ENCODE assay signal across 18 cellular contexts in the genomic region with DNA sequence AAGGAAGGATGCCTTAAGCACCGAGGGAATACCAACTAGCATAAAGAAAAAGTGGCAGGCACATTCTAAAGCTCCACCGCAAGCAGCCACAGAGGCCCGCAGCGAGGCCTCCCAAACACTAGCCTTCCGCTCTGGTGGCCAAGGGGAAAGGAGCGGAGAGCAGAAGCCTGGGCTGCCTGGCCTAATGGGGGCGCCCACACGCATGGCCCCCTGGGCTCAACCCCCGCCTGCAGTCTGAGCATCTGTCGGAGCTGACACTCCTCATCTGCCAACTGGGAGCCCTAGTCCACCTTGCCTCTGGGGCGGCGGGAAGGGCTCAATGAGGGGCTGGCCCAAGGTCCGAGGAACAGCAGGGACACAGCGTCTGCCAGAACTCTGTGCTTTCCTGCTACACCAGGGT. TPM values are rescaled to one million over a fixed set of nuclear protein-coding genes. Genes with fewer than 3 reads are reported as not detected.
"Had no signal": no experiment of that assay in that cellular context is flagged by ENCODE, and none has a peak within 500 bp of the region (broad histone marks: within the 10 kb centered on the region; RNA-seq: fewer than 3 reads in every experiment).

No MANE protein-coding gene starts in this region.

- H3K36me3 ChIP-seq: colonic mucosa, esophagus squamous epithelium, thoracic aorta had no signal

- H3K4me3 ChIP-seq: colonic mucosa, esophagus squamous epithelium, thoracic aorta had no signal

- H3K4me3 Mint-ChIP-seq: activated naive CD8-positive, alpha-beta T cell treated with anti-CD3 and anti-CD28 coated beads for 36 hours; activated T-helper 1 cell treated with anti-CD3 and anti-CD28 coated beads, Interleukin-12 subunit alpha, Interleukin-12 subunit beta, Interleukin-2, Interleukin-4 antibody, amounts not matched to agents 30 ng/mL and 10 ng/mL and 1 ng/mL, durations not matched to agents 14 hours and 24 hours and 36 hours; brain; immature natural killer cell; stimulated activated effector memory CD8-positive, alpha-beta T cell treated with anti-CD3 and anti-CD28 coated beads, Interleukin-12 subunit alpha, Interleukin-12 subunit beta, amount 100 ng/mL, for 72 hours; T-helper 17 cell had no signal

- H3K27ac Mint-ChIP-seq: activated naive CD8-positive, alpha-beta T cell treated with anti-CD3 and anti-CD28 coated beads for 36 hours; activated T-helper 1 cell treated with anti-CD3 and anti-CD28 coated beads, Interleukin-12 subunit alpha, Interleukin-12 subunit beta, Interleukin-2, Interleukin-4 antibody, amounts not matched to agents 30 ng/mL and 10 ng/mL and 1 ng/mL, durations not matched to agents 14 hours and 24 hours and 36 hours; immature natural killer cell; stimulated activated effector memory CD8-positive, alpha-beta T cell treated with anti-CD3 and anti-CD28 coated beads, Interleukin-12 subunit alpha, Interleukin-12 subunit beta, amount 100 ng/mL, for 72 hours; T-helper 17 cell had no signal

- H3K9me3 ChIP-seq: colonic mucosa, esophagus squamous epithelium, thoracic aorta had no signal

- H3K27me3 ChIP-seq: colonic mucosa had no signal

- H3K4me1 ChIP-seq: colonic mucosa, esophagus squamous epithelium, parathyroid adenoma had no signal

- H3K9me3 Mint-ChIP-seq: activated naive CD8-positive, alpha-beta T cell treated with anti-CD3 and anti-CD28 coated beads for 36 hours; activated T-helper 1 cell treated with anti-CD3 and anti-CD28 coated beads, Interleukin-12 subunit alpha, Interleukin-12 subunit beta, Interleukin-2, Interleukin-4 antibody, amounts not matched to agents 30 ng/mL and 10 ng/mL and 1 ng/mL, durations not matched to agents 14 hours and 24 hours and 36 hours; immature natural killer cell; stimulated activated effector memory CD8-positive, alpha-beta T cell treated with anti-CD3 and anti-CD28 coated beads, Interleukin-12 subunit alpha, Interleukin-12 subunit beta, amount 100 ng/mL, for 72 hours had no signal

- H3K36me3 Mint-ChIP-seq: activated naive CD8-positive, alpha-beta T cell treated with anti-CD3 and anti-CD28 coated beads for 36 hours; brain; immature natural killer cell; stimulated activated effector memory CD8-positive, alpha-beta T cell treated with anti-CD3 and anti-CD28 coated beads, Interleukin-12 subunit alpha, Interleukin-12 subunit beta, amount 100 ng/mL, for 72 hours had no signal

- ATAC-seq: stimulated activated effector memory CD8-positive, alpha-beta T cell treated with anti-CD3 and anti-CD28 coated beads, Interleukin-12 subunit alpha, Interleukin-12 subunit beta, amount 100 ng/mL, for 72 hours; T-helper 17 cell had no signal

- DNase-seq: activated CD4-positive, alpha-beta T cell treated with anti-CD3 and anti-CD28 coated beads, Interleukin-2, amount 50 U/mL, for 1 hour; activated CD4-positive, CD25-positive, alpha-beta regulatory T cell; activated CD8-positive, alpha-beta memory T cell treated with anti-CD3 and anti-CD28 coated beads for 24 hours; activated naive CD8-positive, alpha-beta T cell treated with anti-CD3 and anti-CD28 coated beads for 36 hours; central memory CD4-positive, alpha-beta T cell; colonic mucosa; esophagus squamous epithelium; hippocampal formation; immature natural killer cell; T-helper 17 cell had no signal

- H3K27ac ChIP-seq: colonic mucosa, esophagus squamous epithelium, parathyroid adenoma, thoracic aorta had no signal

- H3K4me1 Mint-ChIP-seq: activated naive CD8-positive, alpha-beta T cell treated with anti-CD3 and anti-CD28 coated beads for 36 hours; immature natural killer cell; stimulated activated effector memory CD8-positive, alpha-beta T cell treated with anti-CD3 and anti-CD28 coated beads, Interleukin-12 subunit alpha, Interleukin-12 subunit beta, amount 100 ng/mL, for 72 hours had no signal

RNA-seq across cellular contexts. Expression of gene WNT11, which starts 50.1 kb away (rescaled TPM):
- total RNA-seq: activated naive CD8-positive, alpha-beta T cell treated with anti-CD3 and anti-CD28 coated beads for 36 hours; endothelial cell of umbilical vein; fibroblast of villous mesenchyme; glomerular endothelial cell had no signal
- polyA plus RNA-seq: endothelial cell of umbilical vein had no signal
